22 cellular contexts compared by ENCODE assay signal in the genomic region with DNA sequence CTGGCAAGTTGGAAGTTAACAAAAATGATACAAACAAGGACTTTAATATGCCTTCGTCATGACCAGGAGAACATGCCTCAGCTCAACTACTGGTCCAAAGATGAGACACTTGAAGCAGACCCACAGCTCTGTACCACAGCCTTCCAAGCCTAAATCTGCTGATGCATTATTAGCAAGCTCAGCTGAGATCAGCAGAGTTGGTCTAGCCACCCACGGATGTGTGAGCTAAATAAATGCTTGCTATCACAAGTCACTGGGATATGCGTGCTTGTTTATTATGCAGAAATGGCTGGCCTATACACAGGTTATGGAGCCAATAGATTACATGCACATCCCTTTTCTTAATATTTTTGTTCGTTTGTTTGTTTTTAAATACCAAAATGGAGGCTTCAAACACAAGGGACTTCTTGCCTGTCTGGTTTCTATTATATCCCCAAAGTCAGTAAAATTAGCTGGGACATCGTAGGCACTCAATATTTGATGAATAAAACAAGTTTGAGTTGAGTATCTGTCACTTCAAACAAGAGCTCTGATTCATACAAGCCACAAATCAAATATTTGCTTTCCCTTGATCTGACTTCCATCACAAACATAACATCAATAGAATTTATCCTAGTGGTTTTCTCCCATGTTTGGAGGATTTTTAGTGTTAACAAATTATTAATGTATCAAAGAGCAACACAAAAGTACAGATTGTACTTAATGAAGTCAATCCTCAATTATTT.
"Had no signal": no experiment of that assay in that cellular context is flagged by ENCODE, and none has a peak within 500 bp of the region (broad histone marks: within the 10 kb centered on the region; RNA-seq: fewer than 3 reads in every experiment).

No MANE protein-coding gene starts in this region.

- H3K36me3 ChIP-seq: ascending aorta, tibial nerve, vagina had no signal

- H3K27me3 ChIP-seq: ascending aorta, hepatocyte, tibial nerve, vagina had no signal

- H3K79me2 ChIP-seq: hepatocyte had no signal

- H3K4me1 Mint-ChIP-seq: activated naive CD8-positive, alpha-beta T cell treated with anti-CD3 and anti-CD28 coated beads, Interleukin-2, amount 50 U/mL, for 24 hours; natural killer cell had no signal

- H3K4me3 ChIP-seq: ascending aorta, hepatocyte, mucosa of descending colon, tibial nerve, vagina had no signal

- H3K27me3 Mint-ChIP-seq: activated CD8-positive, alpha-beta memory T cell treated with anti-CD3 and anti-CD28 coated beads, Interleukin-2, amount 10 ng/mL, durations not matched to agents 7 days and 5 days had no signal

- H3K4me2 ChIP-seq: hepatocyte had no signal

- DNase-seq: activated CD4-positive, alpha-beta T cell treated with anti-CD3 and anti-CD28 coated beads, Interleukin-2, amount 50 U/mL, for 48 hours; activated CD8-positive, alpha-beta memory T cell treated with anti-CD3 and anti-CD28 coated beads, Interleukin-2, amount 10 ng/mL, durations not matched to agents 7 days and 5 days; activated naive CD4-positive, alpha-beta T cell treated with anti-CD3 and anti-CD28 coated beads for 36 hours; activated naive CD8-positive, alpha-beta T cell treated with anti-CD3 and anti-CD28 coated beads, Interleukin-2, amount 50 U/mL, for 24 hours; activated T-cell treated with anti-CD3 and anti-CD28 coated beads, Interleukin-2, amount 50 U/mL, for 1 hour; islet precursor cell; mucosa of descending colon; natural killer cell; nucleus accumbens; posterior cingulate gyrus; retina; stimulated activated CD4-positive, alpha-beta T cell treated with anti-CD3 and anti-CD28 coated beads, Interleukin-2, amount 100 ng/mL, for 48 hours; stimulated activated naive CD4-positive, alpha-beta T cell treated with Interleukin-2 at 50 U/mL for 16 hours; substantia nigra had no signal

- H3K4me3 Mint-ChIP-seq: activated CD8-positive, alpha-beta memory T cell treated with anti-CD3 and anti-CD28 coated beads, Interleukin-2, amount 10 ng/mL, durations not matched to agents 7 days and 5 days; activated naive CD4-positive, alpha-beta T cell treated with anti-CD3 and anti-CD28 coated beads for 36 hours; activated naive CD8-positive, alpha-beta T cell treated with anti-CD3 and anti-CD28 coated beads, Interleukin-2, amount 50 U/mL, for 24 hours; natural killer cell; T-helper 2 cell treated with Interferon-gamma antibody and Interleukin-4, amounts not matched to agents 5 μg/mL and 100 μg/mL, for 36 hours had no signal

- H3K4me1 ChIP-seq: ascending aorta, tibial nerve, vagina had no signal

- H2AFZ ChIP-seq: hepatocyte had no signal

- ATAC-seq: activated CD4-positive, CD25-positive, alpha-beta regulatory T cell treated with anti-CD3 and anti-CD28 coated beads, Interleukin-2, amount 50 U/mL, for 24 hours; activated CD8-positive, alpha-beta memory T cell treated with anti-CD3 and anti-CD28 coated beads, Interleukin-2, amount 10 ng/mL, durations not matched to agents 7 days and 5 days; activated naive CD8-positive, alpha-beta T cell treated with anti-CD3 and anti-CD28 coated beads, Interleukin-2, amount 50 U/mL, for 24 hours; left lobe of liver; mucosa of descending colon; natural killer cell had no signal

- H3K27ac ChIP-seq: ascending aorta, hepatocyte, tibial nerve, vagina had no signal

- H3K27ac Mint-ChIP-seq: activated CD8-positive, alpha-beta memory T cell treated with anti-CD3 and anti-CD28 coated beads, Interleukin-2, amount 10 ng/mL, durations not matched to agents 7 days and 5 days; activated naive CD4-positive, alpha-beta T cell treated with anti-CD3 and anti-CD28 coated beads for 36 hours; activated naive CD8-positive, alpha-beta T cell treated with anti-CD3 and anti-CD28 coated beads, Interleukin-2, amount 50 U/mL, for 24 hours; activated T-helper 2 cell treated with anti-CD3 and anti-CD28 coated beads, Interferon-gamma antibody, Interleukin-2, Interleukin-4, amounts not matched to agents 10 μg/mL and 5 μg/mL and 100 μg/mL, durations not matched to agents 14 hours and 24 hours and 36 hours; natural killer cell; T-helper 2 cell treated with Interferon-gamma antibody and Interleukin-4, amounts not matched to agents 5 μg/mL and 100 μg/mL, for 36 hours had no signal
